ENCODE assay signal across 18 cellular contexts in genomic region chr12:10595881-10596280, GRCh38. TPM values are rescaled to one million over a fixed set of nuclear protein-coding genes. Genes with fewer than 3 reads are reported as not detected.
DNase-seq lines count a peak whose midpoint lies in the region; ATAC-seq, FAIRE-seq and TF ChIP-seq lines count a peak whose summit lies in the region.
"Had no signal": no experiment of that assay in that cellular context is flagged by ENCODE, and none has a peak within 500 bp of the region (broad histone marks: within the 10 kb centered on the region; RNA-seq: fewer than 3 reads in every experiment).

No MANE protein-coding gene starts in this region.

- peaks cover 0 to 5% of the 10 kb centered on the region in 2 experiments; a peak in 1 of 4 replicates for H3K36me3 ChIP-seq in GM12878 (ENCODE audit: control insufficient read depth in 2 of 2, insufficient read depth in 2 of 2, low read length in 1 of 2)
- H3K36me3 ChIP-seq in kidney (ENCODE audit: control insufficient read depth in 1 of 2, insufficient read depth in 2 of 2, low read length in 2 of 2) = peaks cover 3 to 5% of the 10 kb centered on the region in 2 donors

- WGBS in GM12878 (ENCODE audit: insufficient coverage, insufficient replicate concordance, low lambda C conversion rate, missing lambda C conversion rate) = 0% methylated on average over 2 of the region's 2 CpGs

- ATAC-seq in activated CD8-positive, alpha-beta T cell treated with anti-CD3 and anti-CD28 coated beads for 36 hours = no peak
- ATAC-seq in activated CD8-positive, alpha-beta T cell treated with anti-CD3 and anti-CD28 coated beads, Interleukin-2, amount 10 ng/mL, durations not matched to agents 7 days and 5 days = no peak
- ATAC-seq in GM12878 = no peak
- ATAC-seq in GM19023 (IDR thresholded peaks at IDR 0.05; ENCODE audit: unreplicated experiment) = no peak
- ATAC-seq: GM23338 had no signal

- H3K9ac ChIP-seq in GM12878 (ENCODE audit: control insufficient read depth, insufficient read depth, low read length) (no peak overlapping the region), kidney (ENCODE audit: low read length in 2 of 2) (no peak overlapping the region)
- H3K9ac ChIP-seq: BLaER1 had no signal

- SMC1A ChIA-PET in GM12878 (lab: Charles Lee; ENCODE audit: uncharacterized antibody, unreplicated experiment) = no interaction called here

- H3K27me3 Mint-ChIP-seq in activated CD8-positive, alpha-beta T cell treated with anti-CD3 and anti-CD28 coated beads for 36 hours = no peaks in the 10 kb centered on the region
- no peaks in the 10 kb centered on the region for H3K27me3 Mint-ChIP-seq in activated CD8-positive, alpha-beta T cell treated with anti-CD3 and anti-CD28 coated beads, Interleukin-2, amount 10 ng/mL, durations not matched to agents 7 days and 5 days (ENCODE audit: low read depth)

- H3K36me3 Mint-ChIP-seq in activated CD8-positive, alpha-beta T cell treated with anti-CD3 and anti-CD28 coated beads for 36 hours (ENCODE audit: low read depth) = peaks cover 36% of the 10 kb centered on the region
- peaks cover 50% of the 10 kb centered on the region for H3K36me3 Mint-ChIP-seq in activated CD8-positive, alpha-beta T cell treated with anti-CD3 and anti-CD28 coated beads, Interleukin-2, amount 10 ng/mL, durations not matched to agents 7 days and 5 days (ENCODE audit: low read depth)

- no peak for TF ChIP-seq POLR2A in GM12878 (IDR thresholded peaks at IDR 0.05; ENCODE audit: low read depth, low read length)

- CTCF ChIA-PET in activated CD8-positive, alpha-beta T cell treated with anti-CD3 and anti-CD28 coated beads for 36 hours (lab: Charles Lee) = no interaction called here
- CTCF ChIA-PET in activated CD8-positive, alpha-beta T cell treated with anti-CD3 and anti-CD28 coated beads, Interleukin-2, amount 10 ng/mL, durations not matched to agents 7 days and 5 days (lab: Charles Lee) = no interaction called here
- CTCF ChIA-PET in GM12878 (lab: Yijun Ruan, JAX) = interaction anchor here (0.6 kb wide), 1 partner anchor 47 kb away, joined by 3 read pairs; no protein-coding TSS in a partner anchor

- TF ChIP-seq CTCF in activated CD8-positive, alpha-beta T cell treated with anti-CD3 and anti-CD28 coated beads for 36 hours (IDR thresholded peaks at IDR 0.05) = no peak
- TF ChIP-seq CTCF in GM12878 (IDR thresholded peaks at IDR 0.05 in 2 of 3, conservative IDR thresholded peaks at IDR 0.05 in 1 of 3; ENCODE audit: control insufficient read depth in 2 of 3, extremely low read depth in 1 of 3, insufficient read depth in 1 of 3, low read depth in 3 of 3, low read length in 3 of 3) = no peak
- no peak for TF ChIP-seq CTCF in kidney (IDR thresholded peaks at IDR 0.05; ENCODE audit: borderline replicate concordance, extremely low read depth, insufficient read depth)

- in situ Hi-C loops in GM12878 (cut with MboI) = no loop called here

- no peaks in the 10 kb centered on the region for H3K79me2 ChIP-seq in GM12878 (ENCODE audit: control insufficient read depth, insufficient read depth, low read length)

- no peak for TF ChIP-seq EP300 in GM12878 (IDR thresholded peaks at IDR 0.05; ENCODE audit: borderline replicate concordance in 1 of 2, control insufficient read depth in 1 of 2, low read depth in 2 of 2, low read length in 2 of 2)

- H3K27ac Mint-ChIP-seq in activated CD8-positive, alpha-beta T cell treated with anti-CD3 and anti-CD28 coated beads for 36 hours = no peak overlapping the region
- no peak overlapping the region for H3K27ac Mint-ChIP-seq in activated CD8-positive, alpha-beta T cell treated with anti-CD3 and anti-CD28 coated beads, Interleukin-2, amount 10 ng/mL, durations not matched to agents 7 days and 5 days
- H3K27ac Mint-ChIP-seq: GM23338 had no signal

- H3K9me3 ChIP-seq in GM12878 (replicated peaks; ENCODE audit: control insufficient read depth, insufficient read depth, low read length) = no peaks in the 10 kb centered on the region
- no peaks in the 10 kb centered on the region for H3K9me3 ChIP-seq in kidney (ENCODE audit: control insufficient read depth in 1 of 2, low read length in 2 of 2)
- H3K9me3 ChIP-seq: BLaER1, Caco-2 had no signal

- RAD21 ChIA-PET in GM12878 (lab: Charles Lee; ENCODE audit: unreplicated experiment) = no interaction called here

- no peak overlapping the region for H3K4me2 ChIP-seq in GM12878 (ENCODE audit: control insufficient read depth, insufficient read depth)
- H3K4me2 ChIP-seq: BLaER1, GM23338 had no signal

- no peaks in the 10 kb centered on the region for H3K4me1 Mint-ChIP-seq in activated CD8-positive, alpha-beta T cell treated with anti-CD3 and anti-CD28 coated beads for 36 hours (ENCODE audit: low read depth)
- no peaks in the 10 kb centered on the region for H3K4me1 Mint-ChIP-seq in activated CD8-positive, alpha-beta T cell treated with anti-CD3 and anti-CD28 coated beads, Interleukin-2, amount 10 ng/mL, durations not matched to agents 7 days and 5 days (ENCODE audit: low read depth)
- H3K4me1 Mint-ChIP-seq: GM23338 had no signal

- no peak overlapping the region for H3K4me3 ChIP-seq in GM12878
- no peak overlapping the region for H3K4me3 ChIP-seq in kidney (ENCODE audit: low read length in 2 of 2)
- H3K4me3 ChIP-seq: BLaER1, GM23338 had no signal

- H2AFZ ChIP-seq in GM12878 (ENCODE audit: control insufficient read depth, low read depth, low read length) = no peak overlapping the region
- H2AFZ ChIP-seq: GM23338 had no signal

- FAIRE-seq in A204.1 (lab: Jason Lieb, UNC) = peak; percentile 30
- FAIRE-seq in GM12878 (lab: Jason Lieb, UNC) = peak; percentile 38
- peak; percentile 33 for FAIRE-seq in kidney (lab: Jason Lieb, UNC)
- FAIRE-seq: D721Med, GM12891, H54 had no signal

- H3K27me3 ChIP-seq in GM12878 (replicated peaks in 1 of 2; ENCODE audit: control insufficient read depth in 2 of 2, insufficient read depth in 2 of 2, low read length in 1 of 2) = no peaks in the 10 kb centered on the region
- H3K27me3 ChIP-seq: BLaER1 had no signal

- intact Hi-C loops in activated CD8-positive, alpha-beta T cell treated with anti-CD3 and anti-CD28 coated beads for 36 hours (cut with micrococcal nuclease) = no loop called here
- intact Hi-C loops in GM12878 (cut with micrococcal nuclease; ENCODE audit: unreplicated experiment) = no loop called here
- intact Hi-C loops in kidney (cut with DNase I) = no loop called here

- DNase-seq in activated CD8-positive, alpha-beta T cell treated with anti-CD3 and anti-CD28 coated beads for 36 hours = no peak
- no peak for DNase-seq in activated CD8-positive, alpha-beta T cell treated with anti-CD3 and anti-CD28 coated beads, Interleukin-2, amount 10 ng/mL, durations not matched to agents 7 days and 5 days
- DNase-seq in GM12878 (ENCODE audit: low read depth, low spot score) = no peak
- DNase-seq in kidney = no peak
- no peak for DNase-seq in stimulated activated CD4-positive, alpha-beta T cell treated with anti-CD3 and anti-CD28 coated beads, Interleukin-15, amount 100 ng/mL, for 24 hours
- DNase-seq in GDM1 (lab: John Stamatoyannopoulos, UW) = no peak
- DNase-seq: Caco-2, DMS153, DMS79, HCEC 1CT had no signal

- POLR2A ChIA-PET in activated CD8-positive, alpha-beta T cell treated with anti-CD3 and anti-CD28 coated beads for 36 hours (lab: Charles Lee) = interaction anchor here (0.8 kb wide), 1 partner anchor 17 kb away, joined by 3 read pairs; no protein-coding TSS in a partner anchor
- POLR2A ChIA-PET in activated CD8-positive, alpha-beta T cell treated with anti-CD3 and anti-CD28 coated beads, Interleukin-2, amount 10 ng/mL, durations not matched to agents 7 days and 5 days (lab: Charles Lee) = interaction anchor here (2.4 kb wide), 1 partner anchor 17 kb away, joined by 6 read pairs; the partner anchor contains the start of gene MAGOHB
- POLR2A ChIA-PET in GM12878 (lab: Charles Lee) = no interaction called here

- H3K9me3 Mint-ChIP-seq in activated CD8-positive, alpha-beta T cell treated with anti-CD3 and anti-CD28 coated beads for 36 hours = no peaks in the 10 kb centered on the region
- no peaks in the 10 kb centered on the region for H3K9me3 Mint-ChIP-seq in activated CD8-positive, alpha-beta T cell treated with anti-CD3 and anti-CD28 coated beads, Interleukin-2, amount 10 ng/mL, durations not matched to agents 7 days and 5 days (ENCODE audit: insufficient read depth)
- H3K9me3 Mint-ChIP-seq: GM23338 had no signal

- H4K20me1 ChIP-seq in GM12878 (ENCODE audit: control insufficient read depth, insufficient read depth) = no peaks in the 10 kb centered on the region
- H4K20me1 ChIP-seq: BLaER1 had no signal

- peak overlapping the region; percentile 3 for H3K4me3 Mint-ChIP-seq in activated CD8-positive, alpha-beta T cell treated with anti-CD3 and anti-CD28 coated beads for 36 hours
- no peak overlapping the region for H3K4me3 Mint-ChIP-seq in activated CD8-positive, alpha-beta T cell treated with anti-CD3 and anti-CD28 coated beads, Interleukin-2, amount 10 ng/mL, durations not matched to agents 7 days and 5 days
- H3K4me3 Mint-ChIP-seq: GM23338 had no signal

- no TSS peak for BruUV-seq in GM12878 (replicated peaks; lab: Mats Ljungman, UMichigan)

- H3K27ac ChIP-seq in GM12878 (ENCODE audit: control insufficient read depth, insufficient read depth) = no peak overlapping the region
- no peak overlapping the region for H3K27ac ChIP-seq in kidney (ENCODE audit: low read depth in 2 of 2, low read length in 2 of 2)
- H3K27ac ChIP-seq: 22Rv1, BLaER1 had no signal

- TF ChIP-seq RAD21 in GM12878 (IDR thresholded peaks at IDR 0.05; ENCODE audit: insufficient read depth, low read depth, low read length) = no peak

- H3K4me1 ChIP-seq in GM12878 (ENCODE audit: control insufficient read depth, insufficient read depth, low read length) (no peaks in the 10 kb centered on the region), kidney (ENCODE audit: control insufficient read depth in 1 of 2, insufficient read depth in 1 of 2, low read depth in 1 of 2, low read length in 2 of 2) (no peaks in the 10 kb centered on the region)
- H3K4me1 ChIP-seq: BLaER1, Caco-2 had no signal

RNA-seq across cellular contexts. Expression of gene MAGOHB, which starts 17.5 kb away (rescaled TPM):
- total RNA-seq in activated CD8-positive, alpha-beta T cell treated with anti-CD3 and anti-CD28 coated beads for 36 hours = 10 to 100 TPM; 80.4 to 85.6 TPM
- 10 to 100 TPM; 73.9 to 76.9 TPM for total RNA-seq in activated CD8-positive, alpha-beta T cell treated with anti-CD3 and anti-CD28 coated beads, Interleukin-2, amount 10 ng/mL, durations not matched to agents 7 days and 5 days
- 143 and 161 TPM in 2 replicates for total RNA-seq in GM12878 (2013; cell fraction: nucleolus; rRNA removed)
- total RNA-seq in GM12878 (2014; rRNA removed) (30.6 and 34.2 TPM in 2 replicates), GM12878 (2014; rRNA removed; fragmentation: Illumina TruSeq; extraction: Trizol) (49.9 and 54.6 TPM in 2 replicates), GM12878 (2021) (41.9 and 43.0 TPM in 2 replicates), kidney (20.0 TPM)
- 15.6 TPM for polyA plus RNA-seq in GM12878 (2011; ENCODE audit: low read depth)
- polyA plus RNA-seq in GM12878 (2011; rRNA removed) (35.7 and 54.6 TPM in 2 replicates), GM12878 (2014; fragmentation: Illumina TruSeq; extraction: Trizol) (30.9 and 39.6 TPM in 2 replicates), GM12878 (2014; fragmentation: Nextera tagmentation; extraction: Ambion mirVana) (100 to 1,000 TPM; 151 to 161 TPM), GM12878 (2014; rRNA removed) (53.1 and 55.9 TPM in 2 replicates), GM12878 (2016; fragmentation: Nextera tagmentation; extraction: Ambion mirVana) (100 to 1,000 TPM; 215 to 217 TPM), kidney (ENCODE audit: insufficient read depth, low read depth, low replicate concordance) (31.7 TPM)
- 8.9 and 9.1 TPM in 2 replicates for polyA plus RNA-seq in GM12878 (2011; cell fraction: cytosol; rRNA removed)
- 28.9 and 32.0 TPM in 2 replicates for polyA plus RNA-seq in GM12878 (2011; cell fraction: nucleus; rRNA removed)
- 26.3 and 31.8 TPM in 2 replicates for polyA plus RNA-seq in GM12878 (2012)
- polyA minus RNA-seq in GM12878 (2011; rRNA and poly(A)+ RNA removed) = 16.3 and 21.9 TPM in 2 replicates
- 6.4 and 9.9 TPM in 2 replicates for polyA minus RNA-seq in GM12878 (2011; cell fraction: cytosol; rRNA and poly(A)+ RNA removed)
- polyA minus RNA-seq in GM12878 (2011; cell fraction: nucleus; rRNA and poly(A)+ RNA removed) = 48.8 and 74.1 TPM in 2 replicates
